Comparison of ENCODE assay signal across 25 cellular contexts in the genomic region with DNA sequence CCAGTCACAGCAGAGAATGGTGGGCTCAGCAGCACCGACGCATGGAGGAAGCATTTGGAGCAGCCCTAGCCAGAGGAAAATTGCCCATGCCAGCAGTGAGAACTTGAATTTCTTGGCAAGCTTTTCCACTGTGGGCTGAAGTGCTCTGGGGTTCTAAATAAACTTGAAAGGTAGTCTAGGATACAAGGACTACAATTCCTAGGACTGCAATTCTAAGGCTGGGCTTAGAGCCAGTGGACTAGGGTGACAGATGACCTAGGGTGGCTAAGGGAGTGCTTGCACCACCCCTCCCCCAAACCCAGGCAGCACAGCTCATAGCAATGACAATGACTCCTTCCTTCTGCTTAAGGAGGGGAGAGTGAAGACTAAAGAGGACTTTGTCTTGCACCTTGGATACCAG.
DNase-seq lines count a peak whose midpoint lies in the region; ATAC-seq lines count a peak whose summit lies in the region.
"Had no signal": no experiment of that assay in that cellular context is flagged by ENCODE, and none has a peak within 500 bp of the region (broad histone marks: within the 10 kb centered on the region; RNA-seq: fewer than 3 reads in every experiment).

No MANE protein-coding gene starts in this region.

- no peak for ATAC-seq in HG02981 (IDR thresholded peaks at IDR 0.05; ENCODE audit: unreplicated experiment)
- ATAC-seq in activated CD4-positive, CD25-positive, alpha-beta regulatory T cell treated with anti-CD3 and anti-CD28 coated beads, Interleukin-2, amount 50 U/mL, for 24 hours = no peak
- ATAC-seq: effector memory CD8-positive, alpha-beta T cell had no signal

- DNase-seq in Ammon's horn (ENCODE audit: low spot score) = peak; percentile 45
- peak; percentile 58 for DNase-seq in NCI-H2029 (lab: John Stamatoyannopoulos, UW)
- peak; percentile 2 for DNase-seq in cerebellar cortex (ENCODE audit: low spot score)
- DNase-seq in myocyte (ENCODE audit: low read depth) = peak; percentile 39
- DNase-seq in activated gamma-delta T cell treated with Interleukin-2 at 50 U/mL for 16 hours = no peak
- DNase-seq in NCI-H2107 treated with DMSO at 0.1 percent for 48 hours (lab: John Stamatoyannopoulos, UW; ENCODE audit: unreplicated experiment) = no peak
- DNase-seq: activated CD4-positive, alpha-beta T cell treated with anti-CD3 and anti-CD28 coated beads, Interleukin-2, amount 50 U/mL, for 48 hours; activated naive CD4-positive, alpha-beta T cell treated with anti-CD3 and anti-CD28 coated beads, Interleukin-2, amount 10 ng/mL, durations not matched to agents 7 days and 5 days; amniotic stem cell; BE2C; colonic mucosa; effector memory CD8-positive, alpha-beta T cell; erythroblast; foreskin fibroblast; heart right ventricle; mammary epithelial cell; NCI-H1092 treated with DMSO at 0.1 percent for 48 hours; NCI-H187; NCI-H2227 treated with DMSO at 0.1 percent for 48 hours; NCI-H69; stimulated activated CD4-positive, alpha-beta T cell treated with anti-CD3 and anti-CD28 coated beads, Interleukin-15, amount 100 ng/mL, for 24 hours; stimulated activated naive CD4-positive, alpha-beta T cell treated with Interleukin-2 at 50 U/mL for 16 hours; T-helper 1 cell had no signal

Comparison
In these comparisons a context has a peak if more than half of its experiments do, and no peak if none do; other contexts are left out.
1. DNase-seq: peak in Ammon's horn (single experiment), NCI-H2029 (single experiment), cerebellar cortex (single experiment) and myocyte (single experiment); none in activated gamma-delta T cell treated with Interleukin-2 at 50 U/mL for 16 hours (single experiment) and NCI-H2107 treated with DMSO at 0.1 percent for 48 hours (single experiment).